ENCODE assay signal across 10 cellular contexts in the genomic region with DNA sequence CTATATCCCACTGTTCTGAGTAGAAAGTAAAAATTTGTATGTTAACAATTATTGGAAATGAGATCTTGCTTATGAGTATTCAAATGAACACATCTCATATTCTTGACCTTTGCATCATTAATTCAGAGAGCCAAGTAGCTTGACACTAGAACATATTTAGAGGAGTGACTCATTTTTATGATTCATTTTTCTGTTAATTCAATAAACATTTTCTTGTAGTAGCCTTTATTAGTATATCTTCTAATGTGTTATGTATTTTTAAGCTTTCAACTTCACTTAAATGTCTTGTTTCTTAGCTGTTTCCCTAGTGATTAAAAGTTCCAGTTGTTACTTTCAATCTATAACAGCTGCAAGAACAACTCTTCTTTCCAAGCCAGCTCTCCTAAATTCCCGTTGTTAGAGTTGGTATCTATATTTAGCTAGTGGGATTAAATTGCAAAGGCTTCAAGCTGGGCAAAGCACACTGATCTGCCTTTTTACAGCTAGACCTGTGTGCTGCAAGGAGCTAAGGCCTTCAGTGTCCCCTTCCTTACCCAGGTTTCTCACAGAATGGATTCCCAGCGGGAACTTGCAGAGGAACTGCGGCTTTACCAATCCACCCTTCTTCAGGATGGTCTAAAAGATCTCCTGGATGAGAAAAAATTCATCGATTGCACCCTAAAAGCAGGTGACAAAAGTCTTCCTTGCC. TPM values are rescaled to one million over a fixed set of nuclear protein-coding genes. Genes with fewer than 3 reads are reported as not detected.
A peak's percentile ranks its signal among the peaks of the same experiment; 100 is the strongest.
DNase-seq lines count a peak whose midpoint lies in the region; ATAC-seq, FAIRE-seq and TF ChIP-seq lines count a peak whose summit lies in the region.
"Had no signal": no experiment of that assay in that cellular context is flagged by ENCODE, and none has a peak within 500 bp of the region (broad histone marks: within the 10 kb centered on the region; RNA-seq: fewer than 3 reads in every experiment).

A gene (plus strand): TSS at position 473 of the 688 bp plus-strand sequence. CDS start 77 bp downstream, at position 550.

- H3K36me3 Mint-ChIP-seq in astrocyte (ENCODE audit: low read depth, unreplicated experiment): peaks cover 5% of the 10 kb centered on the region
- H3K36me3 Mint-ChIP-seq in activated T-helper 17 cell treated with anti-CD3 and anti-CD28 coated beads, Interleukin-2, amount 50 U/mL, for 72 hours (ENCODE audit: low read depth): no peaks in the 10 kb centered on the region

- no peak within 1 kb of the TSS for H3K4me3 Mint-ChIP-seq in astrocyte (ENCODE audit: unreplicated experiment)
- no peak within 1 kb of the TSS for H3K4me3 Mint-ChIP-seq in activated T-helper 17 cell treated with anti-CD3 and anti-CD28 coated beads, Interleukin-2, amount 50 U/mL, for 72 hours
- H3K4me3 Mint-ChIP-seq in stimulated activated naive CD8-positive, alpha-beta T cell treated with anti-CD3 and anti-CD28 coated beads, Interleukin-15, amount 100 ng/mL, for 72 hours: no peak within 1 kb of the TSS

- H3K36me3 ChIP-seq in astrocyte (ENCODE audit: insufficient read depth, low read length) (no peaks in the 10 kb centered on the region), left ventricle myocardium inferior (peaks cover 10% of the 10 kb centered on the region), stomach smooth muscle (ENCODE audit: control insufficient read depth in 2 of 2, insufficient read depth in 2 of 2, low read length in 2 of 2) (no peaks in the 10 kb centered on the region)

- H4K20me1 ChIP-seq in astrocyte (ENCODE audit: insufficient read depth, low read length): no peaks in the 10 kb centered on the region

- no peak for FAIRE-seq in astrocyte (lab: Jason Lieb, UNC)

- H3K27me3 Mint-ChIP-seq in astrocyte (ENCODE audit: low read depth, unreplicated experiment): no peaks in the 10 kb centered on the region
- H3K27me3 Mint-ChIP-seq in activated T-helper 17 cell treated with anti-CD3 and anti-CD28 coated beads, Interleukin-2, amount 50 U/mL, for 72 hours: no peaks in the 10 kb centered on the region
- H3K27me3 Mint-ChIP-seq in stimulated activated naive CD8-positive, alpha-beta T cell treated with anti-CD3 and anti-CD28 coated beads, Interleukin-15, amount 100 ng/mL, for 72 hours: no peaks in the 10 kb centered on the region

- TF ChIP-seq CTCF in astrocyte (IDR thresholded peaks at IDR 0.05; ENCODE audit: insufficient read depth, low read depth, low read length) (no peak), left ventricle myocardium inferior (IDR thresholded peaks at IDR 0.05; ENCODE audit: borderline replicate concordance) (no peak)

- H3K79me2 ChIP-seq in astrocyte (ENCODE audit: insufficient read depth, low read length): no peaks in the 10 kb centered on the region

- DNase-seq in DMS153 (lab: John Stamatoyannopoulos, UW) (peak; percentile 34), DMS153 treated with DMSO at 0.1 percent for 48 hours (lab: John Stamatoyannopoulos, UW; ENCODE audit: unreplicated experiment) (no peak), astrocyte (ENCODE audit: low read depth) (peak; percentile 32), left ventricle myocardium inferior (no peak), T-helper 2 cell (no peak)
- no peak for DNase-seq in stimulated activated naive CD8-positive, alpha-beta T cell treated with anti-CD3 and anti-CD28 coated beads, Interleukin-15, amount 100 ng/mL, for 72 hours
- DNase-seq: dermis blood vessel endothelial cell had no signal

- H3K9me3 ChIP-seq in astrocyte (ENCODE audit: insufficient read depth, low read depth, low read length): no peaks in the 10 kb centered on the region
- H3K9me3 ChIP-seq in left ventricle myocardium inferior (replicated peaks): no peaks in the 10 kb centered on the region
- H3K9me3 ChIP-seq in stomach smooth muscle (ENCODE audit: control insufficient read depth in 2 of 2, low read length in 2 of 2): peaks cover 0 to 4% of the 10 kb centered on the region in 2 donors

- no peak for ATAC-seq in activated T-helper 17 cell treated with anti-CD3 and anti-CD28 coated beads, Interleukin-2, amount 50 U/mL, for 72 hours (replicated peaks)
- no peak for ATAC-seq in stimulated activated naive CD8-positive, alpha-beta T cell treated with anti-CD3 and anti-CD28 coated beads, Interleukin-15, amount 100 ng/mL, for 72 hours

- no peaks in the 10 kb centered on the region for H3K27me3 ChIP-seq in astrocyte (ENCODE audit: insufficient read depth, low read length)
- no peaks in the 10 kb centered on the region for H3K27me3 ChIP-seq in left ventricle myocardium inferior (ENCODE audit: low read depth)
- H3K27me3 ChIP-seq in stomach smooth muscle (ENCODE audit: control insufficient read depth in 1 of 2, insufficient read depth in 2 of 2, low read length in 2 of 2): no peaks in the 10 kb centered on the region

- no peak within 1 kb of the TSS for H2AFZ ChIP-seq in astrocyte (ENCODE audit: low read depth, low read length)

- intact Hi-C loops in left ventricle myocardium inferior (cut with micrococcal nuclease): no loop called here

- H3K4me1 ChIP-seq in astrocyte (ENCODE audit: insufficient read depth, low read length) (peaks cover 10% of the 10 kb centered on the region), left ventricle myocardium inferior (peaks cover 25% of the 10 kb centered on the region), stomach smooth muscle (ENCODE audit: control insufficient read depth, insufficient read depth, low read length) (peaks cover 4% of the 10 kb centered on the region)

- H3K27ac ChIP-seq in astrocyte (ENCODE audit: low read depth, low read length) (no peak within 1 kb of the TSS), left ventricle myocardium inferior (replicated peaks) (peak within 1 kb of the TSS; percentile 67), stomach smooth muscle (ENCODE audit: low read length) (peak within 1 kb of the TSS; percentile 26)

- no peak within 1 kb of the TSS for H3K4me2 ChIP-seq in astrocyte (ENCODE audit: low read length)

- H3K9ac ChIP-seq in astrocyte (ENCODE audit: low read length) (no peak within 1 kb of the TSS), stomach smooth muscle (ENCODE audit: low read length in 2 of 2) (no peak within 1 kb of the TSS)

- no peak within 1 kb of the TSS for H3K4me3 ChIP-seq in astrocyte (ENCODE audit: insufficient read depth, low read depth, low read length)
- H3K4me3 ChIP-seq in left ventricle myocardium inferior: peak within 1 kb of the TSS; percentile 61
- H3K4me3 ChIP-seq in stomach smooth muscle (ENCODE audit: low read length in 2 of 2): no peak within 1 kb of the TSS

- no peaks in the 10 kb centered on the region for H3K9me3 Mint-ChIP-seq in astrocyte (ENCODE audit: unreplicated experiment)
- H3K9me3 Mint-ChIP-seq in activated T-helper 17 cell treated with anti-CD3 and anti-CD28 coated beads, Interleukin-2, amount 50 U/mL, for 72 hours: no peaks in the 10 kb centered on the region
- H3K9me3 Mint-ChIP-seq in stimulated activated naive CD8-positive, alpha-beta T cell treated with anti-CD3 and anti-CD28 coated beads, Interleukin-15, amount 100 ng/mL, for 72 hours: no peaks in the 10 kb centered on the region
- H3K9me3 Mint-ChIP-seq: activated T-helper 2 cell treated with anti-CD3 and anti-CD28 coated beads, Interferon-gamma antibody, Interleukin-2, Interleukin-4, amounts not matched to agents 10 μg/mL and 5 μg/mL and 100 μg/mL, durations not matched to agents 14 hours and 24 hours and 36 hours had no signal

- no peak within 1 kb of the TSS for H3K27ac Mint-ChIP-seq in astrocyte (ENCODE audit: unreplicated experiment)
- H3K27ac Mint-ChIP-seq in activated T-helper 17 cell treated with anti-CD3 and anti-CD28 coated beads, Interleukin-2, amount 50 U/mL, for 72 hours: no peak within 1 kb of the TSS
- H3K27ac Mint-ChIP-seq in stimulated activated naive CD8-positive, alpha-beta T cell treated with anti-CD3 and anti-CD28 coated beads, Interleukin-15, amount 100 ng/mL, for 72 hours: no peak within 1 kb of the TSS

- peaks cover 1% of the 10 kb centered on the region for H3K4me1 Mint-ChIP-seq in astrocyte (ENCODE audit: low read depth, unreplicated experiment)
- H3K4me1 Mint-ChIP-seq in activated T-helper 17 cell treated with anti-CD3 and anti-CD28 coated beads, Interleukin-2, amount 50 U/mL, for 72 hours: no peaks in the 10 kb centered on the region
- peaks cover 6% of the 10 kb centered on the region for H3K4me1 Mint-ChIP-seq in stimulated activated naive CD8-positive, alpha-beta T cell treated with anti-CD3 and anti-CD28 coated beads, Interleukin-15, amount 100 ng/mL, for 72 hours

RNA-seq across cellular contexts. Expression of the gene that starts here (rescaled TPM):
- not detected in 2 replicates for total RNA-seq in astrocyte
- 163 TPM for total RNA-seq in left ventricle myocardium inferior
- not detected for total RNA-seq in activated T-helper 17 cell treated with anti-CD3 and anti-CD28 coated beads, Interleukin-2, amount 50 U/mL, for 72 hours
- total RNA-seq: activated T-helper 2 cell treated with anti-CD3 and anti-CD28 coated beads, Interferon-gamma antibody, Interleukin-2, Interleukin-4, amounts not matched to agents 10 μg/mL and 5 μg/mL and 100 μg/mL, durations not matched to agents 14 hours and 24 hours and 36 hours had no signal

Comparison
In these comparisons a context has a peak if more than half of its experiments do, and no peak if none do; other contexts are left out.
1. RNA of the gene that starts here (total RNA-seq): 163 TPM in left ventricle myocardium inferior (single experiment); not detected in astrocyte and not detected in activated T-helper 17 cell treated with anti-CD3 and anti-CD28 coated beads, Interleukin-2, amount 50 U/mL, for 72 hours; every median in the first group is over 100 times any median in the second.
2. Peak in DNase-seq in astrocyte; RNA of the gene not detected or under 1 TPM.